10 cellular contexts compared by ENCODE assay signal in the genomic region with DNA sequence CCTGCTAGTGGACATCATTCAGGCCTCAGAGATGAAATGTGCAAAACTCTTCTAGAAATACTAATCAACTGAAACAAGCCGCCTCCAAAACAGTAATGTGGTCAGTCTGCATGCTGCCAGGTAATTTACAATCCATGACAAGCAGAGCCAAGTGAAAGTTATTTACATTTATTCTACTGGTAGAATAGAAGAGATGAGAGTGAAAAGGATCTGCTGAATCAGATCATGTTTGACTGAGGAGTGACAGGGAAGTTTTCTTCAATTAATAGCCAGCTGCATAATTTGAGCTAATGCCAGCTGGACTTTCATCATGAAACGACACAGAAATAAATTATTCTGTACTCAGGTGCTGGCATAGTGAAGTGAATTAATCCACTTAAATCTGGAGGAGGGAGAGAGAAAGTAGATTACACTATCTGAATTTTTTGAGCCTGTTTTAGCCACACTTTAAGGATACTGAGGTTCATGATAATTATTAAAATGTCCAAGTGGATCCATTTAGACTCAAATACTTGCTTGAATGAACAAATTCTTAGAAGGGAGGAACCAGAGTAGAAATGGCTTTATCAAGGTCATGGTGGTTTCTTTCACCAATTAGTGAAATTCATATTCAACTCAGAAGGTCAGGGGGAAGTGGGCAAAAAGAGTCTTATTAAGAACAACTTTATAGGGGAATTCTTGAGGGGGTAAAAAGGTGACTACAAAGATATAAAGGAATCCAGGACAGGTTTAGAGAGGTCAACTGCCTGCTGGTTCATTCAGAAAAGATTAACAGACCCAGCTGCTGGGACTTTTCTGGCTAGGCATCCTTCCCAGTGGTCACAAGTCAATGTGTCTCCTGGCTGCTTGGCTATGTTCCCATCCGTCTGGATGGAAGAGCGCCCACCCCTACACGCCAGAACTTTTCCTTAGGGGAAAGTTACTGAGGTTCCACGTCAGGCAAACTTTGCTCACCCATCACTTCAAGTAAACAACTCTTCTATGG.
DNase-seq lines count a peak whose midpoint lies in the region; ATAC-seq and TF ChIP-seq lines count a peak whose summit lies in the region.
"Had no signal": no experiment of that assay in that cellular context is flagged by ENCODE, and none has a peak within 500 bp of the region (broad histone marks: within the 10 kb centered on the region; RNA-seq: fewer than 3 reads in every experiment).

No MANE protein-coding gene starts in this region.

- no TSS peak for BruUV-seq in MCF 10A (replicated peaks; lab: Mats Ljungman, UMichigan)
- no TSS peak for BruUV-seq in mammary epithelial cell (replicated peaks; lab: Mats Ljungman, UMichigan)

- no peak overlapping the region for H3K4me2 ChIP-seq in mammary epithelial cell (ENCODE audit: insufficient read depth, low read depth, low read length)

- no peaks in the 10 kb centered on the region for H3K36me3 ChIP-seq in mammary epithelial cell (ENCODE audit: insufficient read depth, low read length)
- no peaks in the 10 kb centered on the region for H3K36me3 ChIP-seq in colonic mucosa
- no peaks in the 10 kb centered on the region for H3K36me3 ChIP-seq in aorta (ENCODE audit: control insufficient read depth in 1 of 2, insufficient read depth in 2 of 2, low read length in 1 of 2)

- no peak overlapping the region for H2AFZ ChIP-seq in mammary epithelial cell (ENCODE audit: low read depth, low read length)

- no peaks in the 10 kb centered on the region for H3K79me2 ChIP-seq in mammary epithelial cell (ENCODE audit: insufficient read depth, low read length)

- H4K20me1 ChIP-seq in mammary epithelial cell (ENCODE audit: insufficient read depth, low read length), result no peaks in the 10 kb centered on the region

- dilution Hi-C loops in mammary epithelial cell (cut with HindIII; ENCODE audit: low sequenced_read_pairs), result no loop called here

- H3K9me3 ChIP-seq in mammary epithelial cell (replicated peaks; ENCODE audit: insufficient read depth, low read length) (no peaks in the 10 kb centered on the region), colonic mucosa (no peaks in the 10 kb centered on the region), aorta (ENCODE audit: control insufficient read depth, low read length) (no peaks in the 10 kb centered on the region)

- H3K9ac ChIP-seq in mammary epithelial cell (ENCODE audit: insufficient read depth, low read length) (no peak overlapping the region), colonic mucosa (ENCODE audit: low read depth in 2 of 2, low read length in 2 of 2) (no peak overlapping the region)

- TF ChIP-seq CTCF in MCF 10A (IDR thresholded peaks at IDR 0.05; ENCODE audit: unreplicated experiment), result no peak
- TF ChIP-seq CTCF in mammary epithelial cell (conservative IDR thresholded peaks at IDR 0.05 in 1 of 2, IDR thresholded peaks at IDR 0.05 in 1 of 2; ENCODE audit: extremely low read depth in 1 of 2, insufficient read depth in 1 of 2, low read depth in 1 of 2, low read length in 2 of 2), result no peak
- no peak for TF ChIP-seq CTCF in colonic mucosa (IDR thresholded peaks at IDR 0.05)

- no peaks in the 10 kb centered on the region for H3K27me3 Mint-ChIP-seq in MCF 10A (ENCODE audit: insufficient read depth, unreplicated experiment)
- H3K27me3 Mint-ChIP-seq in memory B cell, result no peaks in the 10 kb centered on the region
- H3K27me3 Mint-ChIP-seq: activated naive CD4-positive, alpha-beta T cell treated with anti-CD3 and anti-CD28 coated beads, Interleukin-2, amount 50 U/mL, for 24 hours had no signal

- H3K4me1 Mint-ChIP-seq in MCF 10A (ENCODE audit: insufficient read depth, unreplicated experiment) (peaks cover 31% of the 10 kb centered on the region), memory B cell (peaks cover 12% of the 10 kb centered on the region)
- H3K4me1 Mint-ChIP-seq: activated naive CD4-positive, alpha-beta T cell treated with anti-CD3 and anti-CD28 coated beads, Interleukin-2, amount 50 U/mL, for 24 hours had no signal

- no peak for ATAC-seq in memory B cell (ENCODE audit: low read depth)
- peak; percentile 71 for ATAC-seq in aorta (ENCODE audit: low FRiP score)
- no peak for ATAC-seq in GM19455 (IDR thresholded peaks at IDR 0.05; ENCODE audit: unreplicated experiment)
- no peak for ATAC-seq in GM18511 (IDR thresholded peaks at IDR 0.05; ENCODE audit: unreplicated experiment)

- in situ Hi-C loops in mammary epithelial cell (cut with MboI; ENCODE audit: low sequenced_read_pairs in 2 of 2), result no loop called here

- H3K4me3 Mint-ChIP-seq in MCF 10A (ENCODE audit: unreplicated experiment) (no peak overlapping the region), memory B cell (no peak overlapping the region)
- H3K4me3 Mint-ChIP-seq: activated naive CD4-positive, alpha-beta T cell treated with anti-CD3 and anti-CD28 coated beads, Interleukin-2, amount 50 U/mL, for 24 hours had no signal

- DNase-seq in MCF 10A (ENCODE audit: unreplicated experiment) (no peak), mammary epithelial cell (no peak), colonic mucosa (peak; percentile 43), memory B cell (ENCODE audit: low spot score in 2 of 2) (no peak), aorta (peak; percentile 58 to 68), EL (no peak)
- DNase-seq: AML-193 had no signal

- no peaks in the 10 kb centered on the region for H3K27me3 ChIP-seq in mammary epithelial cell (ENCODE audit: insufficient read depth, low read length)
- no peaks in the 10 kb centered on the region for H3K27me3 ChIP-seq in colonic mucosa
- H3K27me3 ChIP-seq in aorta (ENCODE audit: control insufficient read depth in 1 of 2, insufficient read depth in 2 of 2, low read length in 1 of 2), result no peaks in the 10 kb centered on the region

- POLR2A ChIA-PET in MCF 10A (lab: Yijun Ruan, JAX), result interaction anchor here (1.1 to 1.7 kb wide), 7 partner anchors 9 to 230 kb away, joined by 3 to 6 read pairs (median 4); no protein-coding TSS in a partner anchor

- no peaks in the 10 kb centered on the region for H3K36me3 Mint-ChIP-seq in MCF 10A (ENCODE audit: insufficient read depth, unreplicated experiment)
- peaks cover 2% of the 10 kb centered on the region for H3K36me3 Mint-ChIP-seq in memory B cell
- H3K36me3 Mint-ChIP-seq: activated naive CD4-positive, alpha-beta T cell treated with anti-CD3 and anti-CD28 coated beads, Interleukin-2, amount 50 U/mL, for 24 hours had no signal

- peak overlapping the region; percentile 89 for H3K27ac Mint-ChIP-seq in MCF 10A (ENCODE audit: low read depth, unreplicated experiment)
- H3K27ac Mint-ChIP-seq in memory B cell, result peak overlapping the region; percentile 65
- H3K27ac Mint-ChIP-seq: activated naive CD4-positive, alpha-beta T cell treated with anti-CD3 and anti-CD28 coated beads, Interleukin-2, amount 50 U/mL, for 24 hours had no signal

- WGBS in mammary epithelial cell (ENCODE audit: low coverage, missing lambda C conversion rate), result 74% methylated on average over 6 of the region's 6 CpGs
- 20 to 22% methylated on average over 6 of the region's 6 CpGs for WGBS in aorta, 2 donors

- H3K4me1 ChIP-seq in mammary epithelial cell (ENCODE audit: insufficient read depth, low read length) (no peaks in the 10 kb centered on the region), colonic mucosa (no peaks in the 10 kb centered on the region), aorta (ENCODE audit: control insufficient read depth in 1 of 2, insufficient read depth in 2 of 2, low read length in 2 of 2) (peaks cover 5 to 16% of the 10 kb centered on the region in 2 donors)

- H3K4me3 ChIP-seq in mammary epithelial cell (replicated peaks in 1 of 3; ENCODE audit: insufficient read depth in 1 of 3, low read depth in 2 of 3, low read length in 3 of 3), result no peak overlapping the region
- H3K4me3 ChIP-seq in colonic mucosa, result no peak overlapping the region
- no peak overlapping the region for H3K4me3 ChIP-seq in aorta (ENCODE audit: low read length in 2 of 2)

- CTCF ChIA-PET in MCF 10A (lab: Yijun Ruan, JAX), result interaction anchor here (1.0 to 1.4 kb wide), 2 partner anchors 16 to 116 kb away, joined by 3 to 4 read pairs; no protein-coding TSS in a partner anchor
- CTCF ChIA-PET in mammary epithelial cell (lab: Charles Lee; ENCODE audit: low non-redundant PET), result no interaction called here

- H3K9me3 Mint-ChIP-seq in MCF 10A (ENCODE audit: unreplicated experiment), result no peaks in the 10 kb centered on the region
- H3K9me3 Mint-ChIP-seq in memory B cell, result no peaks in the 10 kb centered on the region
- H3K9me3 Mint-ChIP-seq: activated naive CD4-positive, alpha-beta T cell treated with anti-CD3 and anti-CD28 coated beads, Interleukin-2, amount 50 U/mL, for 24 hours had no signal

- H3K27ac ChIP-seq in mammary epithelial cell (ENCODE audit: insufficient read depth, low read depth, low read length) (no peak overlapping the region), colonic mucosa (no peak overlapping the region), aorta (ENCODE audit: low read depth in 1 of 2, low read length in 2 of 2) (no peak overlapping the region)

- intact Hi-C loops in MCF 10A (cut with micrococcal nuclease) (no loop called here), mammary epithelial cell (cut with micrococcal nuclease) (no loop called here), colonic mucosa (cut with DNase I) (no loop called here), aorta (cut with DNase I) (no loop called here)

Comparison
In these comparisons a context has a peak if more than half of its experiments do, and no peak if none do; other contexts are left out.
1. DNase-seq: peak in colonic mucosa (single experiment) and aorta (2 of 2); none in MCF 10A (single experiment), mammary epithelial cell (single experiment), memory B cell (0 of 2) and EL (single experiment).